In the genomic region with DNA sequence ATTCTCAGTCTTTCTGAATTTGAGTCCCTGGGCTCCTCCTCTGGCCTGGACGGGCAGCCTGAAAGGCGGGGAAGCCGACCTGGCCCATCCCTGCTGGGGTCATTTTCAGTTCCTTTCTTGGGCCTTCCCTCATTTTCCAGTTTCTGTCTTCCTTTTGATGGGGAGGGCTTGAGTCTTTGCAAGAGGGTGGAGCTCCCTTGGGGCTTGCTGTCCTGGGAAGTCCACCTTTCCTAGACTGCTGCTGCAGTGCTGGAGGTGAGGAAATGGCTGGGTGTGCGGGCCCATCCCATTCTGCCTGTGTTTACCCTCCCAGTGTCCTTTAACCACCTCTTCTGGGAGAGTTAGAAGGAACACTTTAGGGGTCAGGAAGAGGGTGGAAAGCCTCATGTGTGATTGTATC, we compare ENCODE assay signal across 8 cellular contexts. TPM values are rescaled to one million over a fixed set of nuclear protein-coding genes. Genes with fewer than 3 reads are reported as not detected.
DNase-seq lines count a peak whose midpoint lies in the region; ATAC-seq and TF ChIP-seq lines count a peak whose summit lies in the region.

No MANE protein-coding gene starts in this region.

- H3K9me3 Mint-ChIP-seq in effector memory CD8-positive, alpha-beta T cell: no peaks in the 10 kb centered on the region
- no peaks in the 10 kb centered on the region for H3K9me3 Mint-ChIP-seq in naive B cell

- H2AFZ ChIP-seq in ACC112 (ENCODE audit: low read length, unreplicated experiment): no peak overlapping the region

- no peak overlapping the region for H3K27ac ChIP-seq in ACC112 (ENCODE audit: low read depth, low read length)

- H3K4me1 Mint-ChIP-seq in effector memory CD8-positive, alpha-beta T cell (ENCODE audit: low read depth in 2 of 2): peaks cover 1 to 3% of the 10 kb centered on the region in 2 donors
- H3K4me1 Mint-ChIP-seq in naive B cell: peaks cover 0 to 7% (median 0%) of the 10 kb centered on the region in 3 donors

- H3K36me3 ChIP-seq in ACC112 (ENCODE audit: insufficient read depth, low read length) (no peaks in the 10 kb centered on the region), MG63 (no peaks in the 10 kb centered on the region)

- peaks cover 0 to 20% of the 10 kb centered on the region in 2 donors for H3K27me3 Mint-ChIP-seq in effector memory CD8-positive, alpha-beta T cell
- H3K27me3 Mint-ChIP-seq in naive B cell: peaks cover 15 to 54% (median 26%) of the 10 kb centered on the region in 3 donors

- H3K27me3 ChIP-seq in ACC112 (ENCODE audit: insufficient read depth, low read length) (no peaks in the 10 kb centered on the region), MG63 (no peaks in the 10 kb centered on the region)

- peak overlapping the region; percentile 94 for H3K4me3 ChIP-seq in ACC112 (ENCODE audit: low read depth, low read length)
- no peak overlapping the region for H3K4me3 ChIP-seq in MG63

- peaks cover 24% of the 10 kb centered on the region for H3K4me1 ChIP-seq in ACC112 (ENCODE audit: control insufficient read depth, insufficient read depth, low read length, unreplicated experiment)

- H3K4me3 Mint-ChIP-seq in effector memory CD8-positive, alpha-beta T cell: peak overlapping the region; percentile 67 to 76
- H3K4me3 Mint-ChIP-seq in naive B cell: peak overlapping the region in 7 of 8 donors; percentile 35 to 86 (median 72)

- DNase-seq in HuH-7.5 (ENCODE audit: low spot score) (peak; percentile 69), naive B cell (no peak), NCI-H1694 treated with DMSO at 0.1 percent for 48 hours (lab: John Stamatoyannopoulos, UW) (no peak), MG63 (no peak)
- no peak for DNase-seq in effector memory CD8-positive, alpha-beta T cell
- DNase-seq in stimulated activated CD4-positive, alpha-beta T cell treated with anti-CD3 and anti-CD28 coated beads, Interleukin-4, amount 100 ng/mL, for 4 hours: no peak

- no peaks in the 10 kb centered on the region for H3K36me3 Mint-ChIP-seq in effector memory CD8-positive, alpha-beta T cell (ENCODE audit: insufficient read depth)
- no peaks in the 10 kb centered on the region for H3K36me3 Mint-ChIP-seq in naive B cell

- no peaks in the 10 kb centered on the region for H3K79me2 ChIP-seq in ACC112 (ENCODE audit: control insufficient read depth, insufficient read depth, low read length, unreplicated experiment)

- no peak overlapping the region for H3K27ac Mint-ChIP-seq in effector memory CD8-positive, alpha-beta T cell
- no peak overlapping the region for H3K27ac Mint-ChIP-seq in naive B cell

- TF ChIP-seq POLR2A in GM18505 (IDR thresholded peaks at IDR 0.05; ENCODE audit: borderline replicate concordance, extremely low read depth, insufficient read depth, insufficient read length): no peak

- ATAC-seq in effector memory CD8-positive, alpha-beta T cell (replicated peaks): no peak
- ATAC-seq in naive B cell (ENCODE audit: low read depth in 2 of 2) (no peak), GM18505 (IDR thresholded peaks at IDR 0.05; ENCODE audit: unreplicated experiment) (no peak)

- no peaks in the 10 kb centered on the region for H3K9me3 ChIP-seq in MG63

RNA-seq across cellular contexts. Expression of a gene that starts 40.4 kb away (rescaled TPM):
- not detected for polyA plus RNA-seq in naive B cell (ENCODE audit: low read depth in 6 of 6)
- total RNA-seq in MG63 (2014; rRNA removed; shearing (Covaris generic); ENCODE audit: low replicate concordance): 50.0 and 51.2 TPM in 2 replicates
